In the genomic region with DNA sequence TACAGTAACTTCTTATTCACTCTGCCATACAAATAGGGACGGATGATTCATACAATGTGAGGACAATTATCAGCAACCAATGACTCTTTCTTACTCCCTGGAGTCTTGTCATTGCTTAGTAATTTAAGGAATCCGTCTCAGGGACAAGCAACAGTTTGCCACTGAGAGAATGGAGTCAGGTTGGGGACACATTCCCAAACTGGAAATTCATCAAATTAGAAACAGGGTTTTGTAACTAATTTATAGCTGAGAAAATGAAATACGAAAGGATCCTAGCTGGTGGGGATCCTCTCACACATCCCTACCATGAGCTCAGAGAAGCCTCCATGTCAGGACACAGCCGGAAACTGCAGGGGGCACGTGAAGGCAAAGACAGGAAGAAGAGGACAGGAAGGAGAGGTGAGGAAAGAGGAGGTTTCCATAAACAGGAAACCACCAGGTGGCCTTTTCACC, we compare ENCODE assay signal across 14 cellular contexts. TPM values are rescaled to one million over a fixed set of nuclear protein-coding genes. Genes with fewer than 3 reads are reported as not detected.
DNase-seq lines count a peak whose midpoint lies in the region; ATAC-seq, FAIRE-seq and TF ChIP-seq lines count a peak whose summit lies in the region.
"Had no signal": no experiment of that assay in that cellular context is flagged by ENCODE, and none has a peak within 500 bp of the region (broad histone marks: within the 10 kb centered on the region; RNA-seq: fewer than 3 reads in every experiment).

No MANE protein-coding gene starts in this region.

- H3K27me3 ChIP-seq in neuronal stem cell (ENCODE audit: control insufficient read depth in 3 of 3, insufficient read depth in 3 of 3, low read depth in 1 of 3, low read length in 3 of 3) (no peaks in the 10 kb centered on the region), esophagus squamous epithelium (no peaks in the 10 kb centered on the region), body of pancreas (no peaks in the 10 kb centered on the region)
- H3K27me3 ChIP-seq: pancreas had no signal

- no CpG with 5 or more reads among the region's 5 CpGs for WGBS in neuronal stem cell (ENCODE audit: extremely low coverage in 2 of 2, insufficient read length in 2 of 2, insufficient replicate concordance in 1 of 2), 2 donors
- 43 to 66% methylated on average over 4 to 5 of the region's 5 CpGs for WGBS in esophagus squamous epithelium, 2 donors
- 40 to 41% methylated on average over 5 of the region's 5 CpGs for WGBS in body of pancreas, 2 donors

- DNase-seq in GM04503 (ENCODE audit: low read depth) (peak; percentile 65), RCC 7860 (ENCODE audit: low spot score) (peak; percentile 90), epithelial cell of prostate (ENCODE audit: low read depth, low spot score) (no peak), neuronal stem cell (ENCODE audit: low spot score) (no peak), frontal cortex (ENCODE audit: low spot score in 2 of 2) (no peak), esophagus squamous epithelium (lab: John Stamatoyannopoulos, UW) (no peak), body of pancreas (no peak)
- DNase-seq: NCI-H2171; pancreas; SHP77 treated with DMSO at 0.1 percent for 48 hours; stimulated activated CD4-positive, alpha-beta T cell treated with anti-CD3 and anti-CD28 coated beads, Interleukin-4, amount 100 ng/mL, for 1 hour had no signal

- FAIRE-seq in RCC 7860 (lab: Jason Lieb, UNC) (peak; percentile 96), frontal cortex (lab: Jason Lieb, UNC) (no peak)
- FAIRE-seq: islet of Langerhans, pancreas had no signal

- H2AFZ ChIP-seq in neuronal stem cell (ENCODE audit: low read length): peak overlapping the region; percentile 1

- no peak overlapping the region for H3K4ac ChIP-seq in neuronal stem cell (ENCODE audit: low read length)

- H2BK5ac ChIP-seq in neuronal stem cell (ENCODE audit: low read length): no peak overlapping the region

- no peak overlapping the region for H3K4me2 ChIP-seq in neuronal stem cell (ENCODE audit: insufficient read depth, low read length, poor library complexity, severe bottlenecking)
- H3K4me2 ChIP-seq: KMS-11 had no signal

- intact Hi-C loops in esophagus squamous epithelium (cut with DNase I): no loop called here
- intact Hi-C loops in body of pancreas (cut with DNase I): no loop called here

- ATAC-seq in HG02623 (IDR thresholded peaks at IDR 0.05; ENCODE audit: unreplicated experiment) (no peak), body of pancreas (no peak)
- ATAC-seq: pancreas had no signal

- peaks cover 3 to 17% of the 10 kb centered on the region in 2 donors for H3K4me1 ChIP-seq in neuronal stem cell (ENCODE audit: control insufficient read depth in 2 of 2, insufficient read depth in 1 of 2, low read depth in 1 of 2, low read length in 2 of 2)
- peaks cover 0 to 18% (median 4%) of the 10 kb centered on the region in 3 donors for H3K4me1 ChIP-seq in esophagus squamous epithelium
- H3K4me1 ChIP-seq in body of pancreas: no peaks in the 10 kb centered on the region
- H3K4me1 ChIP-seq: pancreas had no signal

- no peak overlapping the region for H3K4me3 ChIP-seq in neuronal stem cell (ENCODE audit: low read length in 2 of 2)
- H3K4me3 ChIP-seq in esophagus squamous epithelium: no peak overlapping the region
- H3K4me3 ChIP-seq in body of pancreas: no peak overlapping the region
- H3K4me3 ChIP-seq: pancreas had no signal

- H2BK12ac ChIP-seq in neuronal stem cell (ENCODE audit: low read length): no peak overlapping the region

- no peaks in the 10 kb centered on the region for H3K79me1 ChIP-seq in neuronal stem cell (ENCODE audit: low read depth, low read length)

- H2BK15ac ChIP-seq in neuronal stem cell (ENCODE audit: low read length): no peak overlapping the region

- no peak overlapping the region for H4K8ac ChIP-seq in neuronal stem cell (ENCODE audit: low read depth, low read length)

- H3K18ac ChIP-seq in neuronal stem cell (ENCODE audit: low read length): no peak overlapping the region

- TF ChIP-seq POLR2A in esophagus squamous epithelium (IDR thresholded peaks at IDR 0.05) (no peak), body of pancreas (IDR thresholded peaks at IDR 0.05) (no peak)

- H3K14ac ChIP-seq in neuronal stem cell (ENCODE audit: low read length): no peak overlapping the region

- H3K9me3 ChIP-seq in neuronal stem cell (replicated peaks in 1 of 2; ENCODE audit: control insufficient read depth in 2 of 2, insufficient read depth in 1 of 2, low read depth in 1 of 2, low read length in 2 of 2) (no peaks in the 10 kb centered on the region), esophagus squamous epithelium (no peaks in the 10 kb centered on the region), body of pancreas (no peaks in the 10 kb centered on the region)
- H3K9me3 ChIP-seq: pancreas had no signal

- H3K27ac ChIP-seq in epithelial cell of prostate (peak overlapping the region; percentile 57), neuronal stem cell (replicated peaks; ENCODE audit: low read length) (no peak overlapping the region), esophagus squamous epithelium (no peak overlapping the region), body of pancreas (no peak overlapping the region)
- H3K27ac ChIP-seq: KMS-11, pancreas had no signal

- H3K36me3 ChIP-seq in neuronal stem cell (replicated peaks in 1 of 2; ENCODE audit: control insufficient read depth in 2 of 2, insufficient read depth in 2 of 2, low read length in 2 of 2) (no peaks in the 10 kb centered on the region), esophagus squamous epithelium (no peaks in the 10 kb centered on the region), body of pancreas (replicated peaks in 1 of 2; ENCODE audit: insufficient read depth in 1 of 2, low read depth in 2 of 2) (no peaks in the 10 kb centered on the region)
- H3K36me3 ChIP-seq: pancreas had no signal

- H2BK120ac ChIP-seq in neuronal stem cell (ENCODE audit: low read depth, low read length): no peak overlapping the region

- H4K91ac ChIP-seq in neuronal stem cell (ENCODE audit: low read depth, low read length, poor library complexity): no peak overlapping the region

- no peak overlapping the region for H3K9ac ChIP-seq in neuronal stem cell (ENCODE audit: low read depth, low read length, poor library complexity)
- H3K9ac ChIP-seq: KMS-11 had no signal

- no peak overlapping the region for H3K23ac ChIP-seq in neuronal stem cell (ENCODE audit: low read depth, low read length, poor library complexity)

- H2AK5ac ChIP-seq in neuronal stem cell (ENCODE audit: low read depth, low read length): no peak overlapping the region

- TF ChIP-seq CTCF in esophagus squamous epithelium (IDR thresholded peaks at IDR 0.05) (no peak), body of pancreas (IDR thresholded peaks at IDR 0.05) (no peak)

RNA-seq across cellular contexts. Expression of gene KDR, which starts 50.4 kb away (rescaled TPM):
- polyA plus RNA-seq in neuronal stem cell (2013, experiment 1 of 2): 0.35 TPM
- polyA plus RNA-seq in neuronal stem cell (2013, experiment 2 of 2): 0.37 TPM
- total RNA-seq in frontal cortex (11.0 TPM), esophagus squamous epithelium (10 to 100 TPM in 1 of 4 donors, 1 to 10 TPM in 3; 2.0 to 23.8 (median 5.9) TPM), body of pancreas (10 to 100 TPM; 12.9 to 14.5 TPM)

Comparison
In these comparisons a context has a peak if more than half of its experiments do, and no peak if none do; other contexts are left out.
1. DNase-seq: peak in GM04503 (single experiment) and RCC 7860 (single experiment); none in epithelial cell of prostate (single experiment), neuronal stem cell (single experiment), frontal cortex (0 of 2), esophagus squamous epithelium (single experiment) and body of pancreas (0 of 4).